Comparison of ENCODE assay signal across 25 cellular contexts in the genomic region with DNA sequence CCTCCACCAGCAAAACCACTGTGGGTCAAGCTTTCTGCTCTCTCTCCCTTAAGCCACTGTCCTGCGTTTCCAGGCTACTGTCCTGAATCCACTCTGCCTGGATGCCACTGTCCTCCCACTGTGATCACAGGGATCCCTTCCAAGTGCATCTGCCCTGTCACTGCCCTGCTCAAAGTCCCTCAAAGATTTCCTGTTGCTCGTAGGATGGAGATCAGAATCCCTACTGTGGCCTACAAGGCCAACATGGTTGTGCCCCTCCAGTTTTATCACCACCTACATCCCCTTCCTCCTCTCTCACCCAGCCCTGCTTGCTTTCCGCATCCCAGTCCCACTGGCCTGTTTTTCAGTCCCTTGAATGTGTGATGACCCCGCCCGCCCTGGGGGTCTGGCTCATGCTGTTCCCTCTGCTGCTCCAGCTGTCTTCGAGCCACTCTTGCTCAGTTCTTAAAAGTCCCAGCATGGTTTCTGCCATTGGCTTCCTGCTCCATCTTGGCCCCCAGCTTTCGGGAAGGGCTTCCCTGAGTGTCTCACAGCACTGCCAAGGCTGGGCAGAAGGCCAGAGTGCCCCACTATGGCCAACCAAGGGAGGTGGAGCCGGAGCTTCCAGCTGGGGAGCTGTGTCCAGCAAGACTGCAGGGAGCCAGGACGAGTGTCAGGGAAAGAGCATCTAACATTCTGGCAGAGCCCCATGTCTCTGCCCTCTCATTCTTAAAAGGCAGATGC. TPM values are rescaled to one million over a fixed set of nuclear protein-coding genes. Genes with fewer than 3 reads are reported as not detected.
DNase-seq lines count a peak whose midpoint lies in the region; ATAC-seq, FAIRE-seq and TF ChIP-seq lines count a peak whose summit lies in the region.
"Had no signal": no experiment of that assay in that cellular context is flagged by ENCODE, and none has a peak within 500 bp of the region (broad histone marks: within the 10 kb centered on the region; RNA-seq: fewer than 3 reads in every experiment).

No MANE protein-coding gene starts in this region.

- in situ Hi-C loops in HepG2 (cut with HindIII; ENCODE audit: extremely low pct_ligation_motif_present, low pct_unique_long_range_greater_than_20kb) (loop anchor here (25.0 kb wide), 1 partner anchor 332 kb away; no protein-coding TSS in a partner anchor), K562 (cut with MboI) (no loop called here)

- H3K9ac ChIP-seq in HepG2 (ENCODE audit: insufficient read depth, low read depth, low read length) = no peak overlapping the region
- 0 out of 4 replicates have a peak overlapping the region, but pooled peaks of 1 of the 2 experiments have one; percentile 26 for H3K9ac ChIP-seq in K562 (ENCODE audit: insufficient read depth in 1 of 2, low read depth in 2 of 2, low read length in 2 of 2)

- POLR2A ChIA-PET in HepG2 (lab: Yijun Ruan, JAX) (interaction anchor here (1.0 kb wide), 1 partner anchor 8 kb away, joined by 3 read pairs; no protein-coding TSS in a partner anchor), K562 (lab: Yijun Ruan, JAX) (interaction anchor here (0.5 to 1.3 kb wide), 4 partner anchors 8 to 224 kb away, joined by 3 to 5 read pairs (median 4); no protein-coding TSS in a partner anchor)

- no peak for TF ChIP-seq EP300 in HepG2 (IDR thresholded peaks at IDR 0.05; ENCODE audit: low read depth in 2 of 2, low read length in 2 of 2)
- TF ChIP-seq EP300 in HepG2 (CRISPR knock-in tag; IDR thresholded peaks at IDR 0.05; ENCODE audit: borderline replicate concordance) = no peak
- no peak for TF ChIP-seq EP300 in K562 (IDR thresholded peaks at IDR 0.05; ENCODE audit: low read length)

- BruUV-seq in HepG2 (replicated peaks; lab: Mats Ljungman, UMichigan) = no TSS peak
- no TSS peak for BruUV-seq in K562 (replicated peaks; lab: Mats Ljungman, UMichigan)

- intact Hi-C loops in HepG2 (cut with micrococcal nuclease; ENCODE audit: unreplicated experiment) = loop anchor here (5.0 kb wide), 3 partner anchors 58 to 167 kb away; no protein-coding TSS in a partner anchor
- intact Hi-C loops in right lobe of liver (cut with DNase I) = loop anchor here (10.0 kb wide), 1 partner anchor 145 kb away; the partner anchor contains the start of gene EPB41L4B (in 2 of the 2)
- intact Hi-C loops in K562 (cut with micrococcal nuclease) = loop anchor here (5.0 to 10.0 kb wide), 2 partner anchors 83 to 295 kb away; no protein-coding TSS in a partner anchor

- H3K4me2 ChIP-seq in HepG2 (ENCODE audit: low read depth, low read length) (0 out of 2 replicates have a peak overlapping the region, but pooled peaks have one; percentile 11), K562 (ENCODE audit: insufficient read depth, low read length) (no peak overlapping the region)
- H3K4me2 ChIP-seq: smooth muscle cell had no signal

- TF ChIP-seq RAD21 in HepG2 (CRISPR knock-in tag; IDR thresholded peaks at IDR 0.05) (no peak), K562 (CRISPR knock-in tag; conservative IDR thresholded peaks at IDR 0.05 in 1 of 2, IDR thresholded peaks at IDR 0.05 in 1 of 2) (no peak)

- H2AFZ ChIP-seq in HepG2 (ENCODE audit: low read length) (no peak overlapping the region), K562 (ENCODE audit: low read depth, low read length) (peak overlapping the region; percentile 56)

- H4K20me1 ChIP-seq in HepG2 (ENCODE audit: insufficient read depth, low read length) = no peaks in the 10 kb centered on the region
- no peaks in the 10 kb centered on the region for H4K20me1 ChIP-seq in K562 (replicated peaks; ENCODE audit: control insufficient read depth, insufficient read depth, low read length)

- ATAC-seq in HepG2 (no peak), right lobe of liver (no peak), K562 (no peak), GM19351 (IDR thresholded peaks at IDR 0.05; ENCODE audit: unreplicated experiment) (no peak), GM18498 (IDR thresholded peaks at IDR 0.05; ENCODE audit: unreplicated experiment) (no peak)
- ATAC-seq: left lobe of liver; stimulated activated naive B cell treated with anti-CD40 and anti-IgM and Interleukin-4, amounts not matched to agents 10 μg/mL and 1 μg/mL and 100 μg/mL, for 72 hours had no signal

- TF ChIP-seq CTCF in HepG2 (CRISPR knock-in tag; IDR thresholded peaks at IDR 0.05) = no peak
- TF ChIP-seq CTCF in right lobe of liver (IDR thresholded peaks at IDR 0.05) = no peak
- no peak for TF ChIP-seq CTCF in K562 (IDR thresholded peaks at IDR 0.05 in 2 of 3, conservative IDR thresholded peaks at IDR 0.05 in 1 of 3; ENCODE audit: insufficient read depth in 2 of 3, low read depth in 1 of 3, low read length in 3 of 3)

- H3K9me1 ChIP-seq in K562 (ENCODE audit: control insufficient read depth, insufficient read depth, low read length) = no peaks in the 10 kb centered on the region

- H3K27ac ChIP-seq in HepG2 (ENCODE audit: extremely low read length, insufficient read depth, low read length) = no peak overlapping the region
- no peak overlapping the region for H3K27ac ChIP-seq in right lobe of liver
- no peak overlapping the region for H3K27ac ChIP-seq in K562 (ENCODE audit: extremely low read depth, low read depth, low read length)
- H3K27ac ChIP-seq: prostate gland, thoracic aorta had no signal

- CTCF ChIA-PET in HepG2 (lab: Yijun Ruan, JAX; ENCODE audit: low intra/inter-chr PET ratio, low total read pairs) (no interaction called here), K562 (lab: Yijun Ruan, JAX; ENCODE audit: low intra/inter-chr PET ratio) (no interaction called here)

- 49% methylated on average over 7 of the region's 9 CpGs for WGBS in HepG2 (ENCODE audit: low lambda C conversion rate)
- 67% methylated on average over 6 of the region's 9 CpGs for WGBS in right lobe of liver (ENCODE audit: insufficient coverage, low coverage, low lambda C conversion rate, missing lambda C conversion rate)
- 27% methylated on average over 8 of the region's 9 CpGs for WGBS in K562 (ENCODE audit: insufficient coverage, low coverage, missing lambda C conversion rate)

- TF ChIP-seq POLR2A in HepG2 (IDR thresholded peaks at IDR 0.05; ENCODE audit: insufficient read depth in 1 of 2, low read depth in 2 of 2, low read length in 2 of 2) (no peak), right lobe of liver (IDR thresholded peaks at IDR 0.05) (no peak), K562 (conservative IDR thresholded peaks at IDR 0.05) (no peak)

- H3K36me3 ChIP-seq in HepG2 (replicated peaks in 1 of 2; ENCODE audit: control insufficient read depth in 1 of 2, insufficient read depth in 2 of 2, low read length in 2 of 2) (no peaks in the 10 kb centered on the region), right lobe of liver (no peaks in the 10 kb centered on the region), K562 (ENCODE audit: control insufficient read depth, insufficient read depth, low read length) (no peaks in the 10 kb centered on the region)
- H3K36me3 ChIP-seq: prostate gland, thoracic aorta had no signal

- FAIRE-seq in HepG2 (lab: Jason Lieb, UNC) (no peak), K562 (lab: Jason Lieb, UNC) (no peak)
- FAIRE-seq: colon had no signal

- H3K9me3 ChIP-seq in HepG2 (ENCODE audit: low read length) = no peaks in the 10 kb centered on the region
- H3K9me3 ChIP-seq in right lobe of liver = no peaks in the 10 kb centered on the region
- H3K9me3 ChIP-seq in K562 (replicated peaks; ENCODE audit: control insufficient read depth, insufficient read depth, low read depth, low read length) = no peaks in the 10 kb centered on the region
- H3K9me3 ChIP-seq: prostate gland, thoracic aorta had no signal

- DNase-seq in HepG2 (ENCODE audit: low spot score) (no peak), right lobe of liver (no peak), K562 (ENCODE audit: extremely low read depth in 1 of 4, low spot score in 3 of 4) (no peak), hypothalamus (lab: John Stamatoyannopoulos, UW) (peak in 41 of 51 donors; percentile 6 to 77 (median 50)), SW 1271 (lab: John Stamatoyannopoulos, UW) (no peak), NCI-H2029 (lab: John Stamatoyannopoulos, UW) (no peak)
- DNase-seq: activated CD4-positive, CD25-positive, alpha-beta regulatory T cell treated with anti-CD3 and anti-CD28 coated beads, Interleukin-2, amount 50 U/mL, for 72 hours; activated naive CD4-positive, alpha-beta T cell treated with anti-CD3 and anti-CD28 coated beads, Interleukin-2, amount 50 U/mL, for 16 hours; activated T-cell treated with anti-CD3 and anti-CD28 coated beads, Interleukin-2, amount 50 U/mL, for 48 hours; CD4-positive, CD25-positive, alpha-beta regulatory T cell; endodermal cell; HCEC 1CT; KBM-7; NCI-H1694; SHP77 treated with DMSO at 0.1 percent for 48 hours; stimulated activated CD4-positive, alpha-beta T cell treated with anti-CD3 and anti-CD28 coated beads, Interleukin-2, amount 100 ng/mL, for 48 hours; stimulated activated naive B cell treated with anti-CD40 and anti-IgM and Interleukin-4, amounts not matched to agents 10 μg/mL and 1 μg/mL and 100 μg/mL, for 72 hours had no signal

- H3K4me1 ChIP-seq in HepG2 (ENCODE audit: insufficient read depth, low read length) (peaks cover 50% of the 10 kb centered on the region), right lobe of liver (no peaks in the 10 kb centered on the region), K562 (replicated peaks in 1 of 2; ENCODE audit: control insufficient read depth in 2 of 2, insufficient read depth in 2 of 2, low read length in 2 of 2) (no peaks in the 10 kb centered on the region; a peak in 3 of 5 replicates)
- H3K4me1 ChIP-seq: prostate gland had no signal

- H3K4me3 ChIP-seq in HepG2 (replicated peaks in 1 of 3; ENCODE audit: insufficient read depth in 1 of 3, low read depth in 2 of 3, low read length in 3 of 3) = no peak overlapping the region
- H3K4me3 ChIP-seq in right lobe of liver = no peak overlapping the region
- H3K4me3 ChIP-seq in K562 = no peak overlapping the region
- H3K4me3 ChIP-seq: prostate gland, smooth muscle cell, thoracic aorta had no signal

- H3K79me2 ChIP-seq in HepG2 (ENCODE audit: insufficient read depth, low read length) = no peaks in the 10 kb centered on the region
- no peaks in the 10 kb centered on the region for H3K79me2 ChIP-seq in K562 (ENCODE audit: control insufficient read depth, insufficient read depth, low read length)

- H3K27me3 ChIP-seq in HepG2 (ENCODE audit: control insufficient read depth in 1 of 2, insufficient read depth in 2 of 2, low read length in 2 of 2) (0 out of 5 replicates have a peak, but pooled peaks cover 0 to 2% of the 10 kb centered on the region in 2 experiments), right lobe of liver (no peaks in the 10 kb centered on the region), K562 (ENCODE audit: control insufficient read depth in 2 of 2, insufficient read depth in 2 of 2, low read length in 2 of 2) (no peaks in the 10 kb centered on the region)

RNA-seq across cellular contexts. Expression of gene FRRS1L, which starts 12.9 kb away (rescaled TPM):
- 0.02 TPM in 1 of 2 replicates, not detected in the other for total RNA-seq in HepG2 (2016; rRNA removed; fragmentation: Illumina TruSeq; extraction: Trizol)
- total RNA-seq in HepG2 (2016; cell fraction: cytosol; rRNA removed; fragmentation: Illumina TruSeq; extraction: Trizol; ENCODE audit: low read depth) = 0.61 and 0.71 TPM in 2 replicates
- total RNA-seq in HepG2 (2016; cell fraction: insoluble cytoplasmic fraction; rRNA removed; fragmentation: Illumina TruSeq; extraction: Trizol) = 0.04 TPM in 1 of 2 replicates, not detected in the other
- 0.07 and 0.09 TPM in 2 replicates for total RNA-seq in HepG2 (2016; cell fraction: membrane; rRNA removed; fragmentation: Illumina TruSeq; extraction: Trizol)
- not detected in 2 replicates for total RNA-seq in HepG2 (2016; cell fraction: nucleus; rRNA removed; fragmentation: Illumina TruSeq; extraction: Trizol)
- polyA plus RNA-seq in HepG2 (2011; rRNA removed) = 0.01 and 0.03 TPM in 2 replicates
- polyA plus RNA-seq in HepG2 (2011; cell fraction: cytosol; rRNA removed) = 0.01 and 0.04 TPM in 2 replicates
- 0.03 TPM in 1 of 2 replicates, not detected in the other for polyA plus RNA-seq in HepG2 (2011; cell fraction: nucleus; rRNA removed)
- 0.01 TPM in 2 replicates for polyA plus RNA-seq in HepG2 (2012)
- 0.27 and 0.28 TPM in 2 replicates for polyA plus RNA-seq in HepG2 (2016; cell fraction: cytosol; fragmentation: Illumina TruSeq; extraction: Trizol; ENCODE audit: low read depth)
- not detected in 2 replicates for polyA plus RNA-seq in HepG2 (2016; cell fraction: insoluble cytoplasmic fraction; fragmentation: Illumina TruSeq; extraction: Trizol; ENCODE audit: low read depth)
- polyA plus RNA-seq in HepG2 (2016; cell fraction: membrane; fragmentation: Illumina TruSeq; extraction: Trizol; ENCODE audit: low read depth) = 0.03 and 0.06 TPM in 2 replicates
- polyA plus RNA-seq in HepG2 (2016; cell fraction: nucleus; fragmentation: Illumina TruSeq; extraction: Trizol; ENCODE audit: insufficient read depth, low read depth) = not detected in 2 replicates
- polyA minus RNA-seq in HepG2 (2011; rRNA and poly(A)+ RNA removed; ENCODE audit: low replicate concordance) = 0.04 TPM in 1 of 2 replicates, not detected in the other
- 0.09 and 0.20 TPM in 2 replicates for polyA minus RNA-seq in HepG2 (2011; cell fraction: cytosol; rRNA and poly(A)+ RNA removed)
- polyA minus RNA-seq in HepG2 (2011; cell fraction: nucleus; rRNA and poly(A)+ RNA removed) = 0.12 TPM in 1 of 2 replicates, not detected in the other
- not detected for total RNA-seq in right lobe of liver
- 0.02 TPM in 1 of 2 replicates, not detected in the other for total RNA-seq in K562 (2011; cell fraction: chromatin; rRNA removed; ENCODE audit: low replicate concordance)
- not detected in 2 replicates for total RNA-seq in K562 (2011; cell fraction: nucleolus; rRNA removed)
- total RNA-seq in K562 (2011; cell fraction: nucleoplasm; rRNA removed) = not detected in 2 replicates
- not detected in 2 replicates for total RNA-seq in K562 (2014; rRNA removed)
- 0.03 and 0.04 TPM in 2 replicates for total RNA-seq in K562 (2014; rRNA removed; fragmentation: Illumina TruSeq; extraction: Trizol)
- total RNA-seq in K562 (2015; rRNA removed; fragmentation: Illumina TruSeq; extraction: Trizol) = 0.04 TPM in 1 of 2 replicates, not detected in the other
- total RNA-seq in K562 (2021) = not detected in 2 replicates
- polyA plus RNA-seq in K562 (2011; rRNA removed) = 0.01 TPM in 2 replicates
- polyA plus RNA-seq in K562 (2011; cell fraction: cytosol; rRNA removed) = not detected in 2 replicates
- polyA plus RNA-seq in K562 (2011; cell fraction: nucleus; rRNA removed) = not detected in 2 replicates
- 0.01 and 0.11 TPM in 2 replicates for polyA plus RNA-seq in K562 (2012)
- 0.01 TPM in 1 of 2 replicates, not detected in the other for polyA plus RNA-seq in K562 (2014; fragmentation: Illumina TruSeq; extraction: Trizol)
- polyA plus RNA-seq in K562 (2014; fragmentation: Nextera tagmentation; extraction: Ambion mirVana) = under 1 TPM in 1 of 2 experiments, not detected in 1; under 0.01 TPM
- polyA plus RNA-seq in K562 (2014; rRNA removed) = 0.04 TPM in 1 of 2 replicates, not detected in the other
- not detected in 2 replicates for polyA minus RNA-seq in K562 (2011; rRNA and poly(A)+ RNA removed)
- polyA minus RNA-seq in K562 (2011; cell fraction: cytosol; rRNA and poly(A)+ RNA removed) = not detected in 2 replicates
- not detected in 2 replicates for polyA minus RNA-seq in K562 (2011; cell fraction: nucleus; rRNA and poly(A)+ RNA removed)
- total RNA-seq: activated CD8-positive, alpha-beta memory T cell treated with anti-CD3 and anti-CD28 coated beads for 36 hours; CD4-positive, CD25-positive, alpha-beta regulatory T cell had no signal
- polyA plus RNA-seq: CD4-positive, CD25-positive, alpha-beta regulatory T cell; smooth muscle cell had no signal

Comparison
In these comparisons a context has a peak if more than half of its experiments do, and no peak if none do; other contexts are left out.
1. DNase-seq: peak in hypothalamus (41 of 51); none in HepG2 (single experiment), right lobe of liver (0 of 3), K562 (0 of 4), SW 1271 (0 of 2) and NCI-H2029 (single experiment).
2. Of the 241 proteins assayed by ChIP-seq in both HepG2 and K562: peak only in HepG2: STAG1; only in K562: none; in both: none; in neither: 240.